ENCODE assay signal across 8 cellular contexts in the genomic region with DNA sequence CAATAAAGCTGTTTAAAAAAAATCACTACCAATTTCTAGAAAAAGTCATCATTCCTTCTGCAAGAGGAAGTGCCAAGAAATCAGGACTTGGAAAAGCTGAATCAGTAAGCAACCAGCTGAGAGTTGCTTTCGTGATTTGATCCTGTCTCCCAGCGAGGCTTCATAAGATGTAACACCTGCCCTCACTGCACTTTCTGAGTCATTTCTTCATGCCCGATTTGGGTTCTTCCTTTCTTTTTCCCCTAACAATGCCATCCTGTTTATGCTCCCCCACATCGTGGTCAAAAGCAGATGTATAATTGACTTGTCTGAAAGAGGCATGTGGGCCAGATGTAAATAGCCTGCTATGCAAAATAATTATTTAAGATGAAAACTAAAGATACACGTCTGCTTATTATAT. TPM values are rescaled to one million over a fixed set of nuclear protein-coding genes. Genes with fewer than 3 reads are reported as not detected.
DNase-seq lines count a peak whose midpoint lies in the region; ATAC-seq and TF ChIP-seq lines count a peak whose summit lies in the region.

No MANE protein-coding gene starts in this region.

- TF ChIP-seq CTCF in nephron progenitor cell (IDR thresholded peaks at IDR 0.05) = no peak

- CTCF ChIA-PET in activated CD4-positive, alpha-beta T cell treated with anti-CD3 and anti-CD28 coated beads, Interleukin-2, amount 10 ng/mL, durations not matched to agents 7 days and 5 days (lab: Charles Lee) = interaction anchor here (1.8 kb wide), 1 partner anchor 12 kb away, joined by 6 read pairs; no protein-coding TSS in a partner anchor

- H3K36me3 Mint-ChIP-seq in activated CD4-positive, alpha-beta T cell treated with anti-CD3 and anti-CD28 coated beads, Interleukin-2, amount 10 ng/mL, durations not matched to agents 7 days and 5 days (ENCODE audit: low read depth) = peaks cover 77% of the 10 kb centered on the region
- H3K36me3 Mint-ChIP-seq in nephron progenitor cell (ENCODE audit: low read depth) = no peaks in the 10 kb centered on the region

- POLR2A ChIA-PET in activated CD4-positive, alpha-beta T cell treated with anti-CD3 and anti-CD28 coated beads, Interleukin-2, amount 10 ng/mL, durations not matched to agents 7 days and 5 days (lab: Charles Lee) = no interaction called here

- H3K4me1 Mint-ChIP-seq in activated CD4-positive, alpha-beta T cell treated with anti-CD3 and anti-CD28 coated beads, Interleukin-2, amount 10 ng/mL, durations not matched to agents 7 days and 5 days = peaks cover 75% of the 10 kb centered on the region
- peaks cover 11% of the 10 kb centered on the region for H3K4me1 Mint-ChIP-seq in nephron progenitor cell

- peak; percentile 79 for ATAC-seq in GM18858 (IDR thresholded peaks at IDR 0.05; ENCODE audit: unreplicated experiment)
- peak; percentile 55 for ATAC-seq in HG02884 (IDR thresholded peaks at IDR 0.05; ENCODE audit: unreplicated experiment)
- ATAC-seq in HG03469 (IDR thresholded peaks at IDR 0.05; ENCODE audit: unreplicated experiment) = no peak
- ATAC-seq in HG03025 (IDR thresholded peaks at IDR 0.05; ENCODE audit: low FRiP score, unreplicated experiment) = no peak

- no peak for DNase-seq in activated CD4-positive, alpha-beta T cell treated with anti-CD3 and anti-CD28 coated beads, Interleukin-2, amount 10 ng/mL, durations not matched to agents 7 days and 5 days
- DNase-seq in nephron progenitor cell (no peak), SW 1271 (lab: John Stamatoyannopoulos, UW) (no peak), germinal center (ENCODE audit: low spot score) (no peak)

- H3K4me3 Mint-ChIP-seq in activated CD4-positive, alpha-beta T cell treated with anti-CD3 and anti-CD28 coated beads, Interleukin-2, amount 10 ng/mL, durations not matched to agents 7 days and 5 days = no peak overlapping the region
- no peak overlapping the region for H3K4me3 Mint-ChIP-seq in nephron progenitor cell

- H3K9me3 Mint-ChIP-seq in activated CD4-positive, alpha-beta T cell treated with anti-CD3 and anti-CD28 coated beads, Interleukin-2, amount 10 ng/mL, durations not matched to agents 7 days and 5 days = peaks cover 3% of the 10 kb centered on the region
- no peaks in the 10 kb centered on the region for H3K9me3 Mint-ChIP-seq in nephron progenitor cell

- H3K27ac Mint-ChIP-seq in activated CD4-positive, alpha-beta T cell treated with anti-CD3 and anti-CD28 coated beads, Interleukin-2, amount 10 ng/mL, durations not matched to agents 7 days and 5 days = peak overlapping the region; percentile 77
- H3K27ac Mint-ChIP-seq in nephron progenitor cell = peak overlapping the region; percentile 63

- no peaks in the 10 kb centered on the region for H3K27me3 Mint-ChIP-seq in activated CD4-positive, alpha-beta T cell treated with anti-CD3 and anti-CD28 coated beads, Interleukin-2, amount 10 ng/mL, durations not matched to agents 7 days and 5 days
- peaks cover 3% of the 10 kb centered on the region for H3K27me3 Mint-ChIP-seq in nephron progenitor cell (ENCODE audit: low read depth, poor library complexity)

RNA-seq across cellular contexts. Expression of gene RIPOR2, which starts 52.1 kb away (rescaled TPM):
- 100 to 1,000 TPM; 287 to 303 TPM for total RNA-seq in activated CD4-positive, alpha-beta T cell treated with anti-CD3 and anti-CD28 coated beads, Interleukin-2, amount 10 ng/mL, durations not matched to agents 7 days and 5 days

Comparison
In these comparisons a context has a peak if more than half of its experiments do, and no peak if none do; other contexts are left out.
1. ATAC-seq: peak in GM18858 (single experiment) and HG02884 (single experiment); none in HG03469 (single experiment) and HG03025 (single experiment).